Comparison of ENCODE assay signal across 16 cellular contexts in the genomic region with DNA sequence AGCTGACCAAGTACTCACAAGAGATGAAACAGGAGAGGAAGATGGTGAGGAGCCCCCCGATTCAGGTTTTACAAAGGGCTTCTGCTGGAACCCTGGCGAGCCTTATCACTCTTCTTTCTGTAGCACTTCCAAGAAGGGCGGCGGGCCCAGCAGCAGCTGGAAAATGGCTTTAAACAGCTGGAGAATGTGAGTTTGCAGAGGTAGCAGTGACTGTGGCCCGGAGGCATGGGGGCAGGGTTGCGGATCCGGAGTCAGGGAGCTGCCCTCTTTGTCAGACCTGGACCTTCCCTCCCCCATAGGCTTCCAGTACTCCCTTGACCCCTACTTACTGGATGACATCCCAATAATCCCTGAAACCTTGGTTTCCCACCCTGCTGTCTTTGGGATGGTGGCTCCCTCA. TPM values are rescaled to one million over a fixed set of nuclear protein-coding genes. Genes with fewer than 3 reads are reported as not detected.
DNase-seq lines count a peak whose midpoint lies in the region; ATAC-seq and TF ChIP-seq lines count a peak whose summit lies in the region.
"Had no signal": no experiment of that assay in that cellular context is flagged by ENCODE, and none has a peak within 500 bp of the region (broad histone marks: within the 10 kb centered on the region; RNA-seq: fewer than 3 reads in every experiment).

No MANE protein-coding gene starts in this region.

- H3K18ac ChIP-seq in mesendoderm (ENCODE audit: low read length) = no peak overlapping the region

- H3K36me3 ChIP-seq in HUES48 (ENCODE audit: control insufficient read depth, insufficient read depth, low read length) = peaks cover 55% of the 10 kb centered on the region
- H3K36me3 ChIP-seq in mesendoderm (ENCODE audit: control insufficient read depth, insufficient read depth, low read length) = peaks cover 23% of the 10 kb centered on the region
- H3K36me3 ChIP-seq in thoracic aorta = peaks cover 25% of the 10 kb centered on the region

- H3K9me3 ChIP-seq in HUES48 (ENCODE audit: control insufficient read depth, insufficient read depth, low read length) = no peaks in the 10 kb centered on the region; the same call in 1 of the 2 replicates
- no peaks in the 10 kb centered on the region for H3K9me3 ChIP-seq in thoracic aorta
- H3K9me3 ChIP-seq: adrenal gland, left lung had no signal

- peaks cover 60% of the 10 kb centered on the region for H3K4me1 Mint-ChIP-seq in brain

- H4K5ac ChIP-seq in mesendoderm (ENCODE audit: low read length) = no peak overlapping the region

- H4K8ac ChIP-seq in mesendoderm (ENCODE audit: low read depth, low read length) = no peak overlapping the region

- peaks cover 47% of the 10 kb centered on the region for H3K36me3 Mint-ChIP-seq in brain

- H3K79me1 ChIP-seq in mesendoderm (ENCODE audit: low read length) = peaks cover 14% of the 10 kb centered on the region

- peak overlapping the region in 4 of 5 experiments; percentile 34 to 63 (median 48) for H3K4me3 Mint-ChIP-seq in brain

- H2AK5ac ChIP-seq in mesendoderm (ENCODE audit: low read length) = no peak overlapping the region

- H3K4ac ChIP-seq in mesendoderm (ENCODE audit: low read depth, low read length) = no peak overlapping the region

- no peak overlapping the region for H3K4me3 ChIP-seq in HUES48 (ENCODE audit: low read depth, low read length)
- no peak overlapping the region for H3K4me3 ChIP-seq in mesendoderm (ENCODE audit: low read length)
- H3K4me3 ChIP-seq in thoracic aorta = no peak overlapping the region
- H3K4me3 ChIP-seq: adrenal gland, left lung had no signal

- H3K27ac Mint-ChIP-seq in brain = peak overlapping the region in 2 of 5 experiments; percentile 65 to 96

- H3K4me2 ChIP-seq in mesendoderm (ENCODE audit: low read length) = no peak overlapping the region

- H3K27me3 Mint-ChIP-seq in brain = no peaks in the 10 kb centered on the region
- H3K27me3 Mint-ChIP-seq: naive thymus-derived CD8-positive, alpha-beta T cell had no signal

- DNase-seq in mesendoderm (peak; percentile 51), thoracic aorta (ENCODE audit: low spot score) (no peak), NCI-H1105 treated with DMSO at 0.1 percent for 48 hours (lab: John Stamatoyannopoulos, UW) (no peak)
- DNase-seq: activated CD4-positive, alpha-beta T cell treated with anti-CD3 and anti-CD28 coated beads, Interleukin-2, amount 50 U/mL, for 1 hour; adrenal gland; cortex of kidney; naive thymus-derived CD8-positive, alpha-beta T cell; NCI-H1436 treated with DMSO at 0.1 percent for 48 hours; stimulated activated CD4-positive, alpha-beta T cell treated with anti-CD3 and anti-CD28 coated beads, Interleukin-4, amount 100 ng/mL, for 24 hours had no signal

- H2BK5ac ChIP-seq in mesendoderm (ENCODE audit: low read length) = no peak overlapping the region

- no peak overlapping the region for H2BK120ac ChIP-seq in mesendoderm (ENCODE audit: low read depth, low read length)

- peaks cover 35% of the 10 kb centered on the region for H3K79me2 ChIP-seq in mesendoderm (ENCODE audit: control insufficient read depth, insufficient read depth, low read length)

- no CpG with 5 or more reads among the region's 7 CpGs for WGBS in mesendoderm (ENCODE audit: extremely low coverage, insufficient coverage, low lambda C conversion rate)

- peak overlapping the region; percentile 53 for H3K56ac ChIP-seq in mesendoderm (ENCODE audit: low read length)

- TF ChIP-seq CTCF in brain (conservative IDR thresholded peaks at IDR 0.05) (no peak), thoracic aorta (IDR thresholded peaks at IDR 0.05) (no peak)

- H3K9ac ChIP-seq in HUES48 (ENCODE audit: low read depth, low read length) (no peak overlapping the region), mesendoderm (ENCODE audit: low read length) (peak overlapping the region; percentile 43)

- H3K4me1 ChIP-seq in HUES48 (ENCODE audit: control insufficient read depth, insufficient read depth, low read length) (peaks cover 33% of the 10 kb centered on the region), mesendoderm (ENCODE audit: control insufficient read depth, low read depth, low read length) (peaks cover 6% of the 10 kb centered on the region), thoracic aorta (ENCODE audit: control insufficient read depth in 1 of 2, low read depth in 2 of 2) (peaks cover 26 to 57% of the 10 kb centered on the region in 2 donors)

- peaks cover 0 to 3% (median 0%) of the 10 kb centered on the region in 5 experiments for H3K9me3 Mint-ChIP-seq in brain
- H3K9me3 Mint-ChIP-seq: naive thymus-derived CD8-positive, alpha-beta T cell had no signal

- peak overlapping the region; percentile 44 for H3K27ac ChIP-seq in HUES48 (ENCODE audit: low read depth, low read length)
- peak overlapping the region; percentile 40 for H3K27ac ChIP-seq in mesendoderm (ENCODE audit: low read depth, low read length)
- peak overlapping the region; percentile 81 to 84 for H3K27ac ChIP-seq in thoracic aorta

- H3K27me3 ChIP-seq in HUES48 (ENCODE audit: control insufficient read depth, insufficient read depth, low read length) (no peaks in the 10 kb centered on the region), mesendoderm (ENCODE audit: insufficient read depth, low read length, poor library complexity) (no peaks in the 10 kb centered on the region), thoracic aorta (replicated peaks; ENCODE audit: insufficient read depth) (no peaks in the 10 kb centered on the region)
- H3K27me3 ChIP-seq: adrenal gland had no signal

- TF ChIP-seq POLR2A in GM18505 (IDR thresholded peaks at IDR 0.05; ENCODE audit: borderline replicate concordance, extremely low read depth, insufficient read depth, insufficient read length) = no peak

- no peak overlapping the region for H2BK15ac ChIP-seq in mesendoderm (replicated peaks; ENCODE audit: low read depth)

- H3K23ac ChIP-seq in mesendoderm (ENCODE audit: low read length) = no peak overlapping the region

- no peak for ATAC-seq in thoracic aorta (ENCODE audit: insufficient number of reproducible peaks, low FRiP score, low read depth)
- ATAC-seq in GM21390 (IDR thresholded peaks at IDR 0.05; ENCODE audit: unreplicated experiment) = no peak
- ATAC-seq in GM18505 (IDR thresholded peaks at IDR 0.05; ENCODE audit: unreplicated experiment) = no peak
- ATAC-seq: left lung; naive thymus-derived CD8-positive, alpha-beta T cell; sciatic nerve had no signal

RNA-seq across cellular contexts. Expression of gene TRIP10, which starts 3.6 kb away (rescaled TPM):
- 24.1 TPM for polyA plus RNA-seq in brain (ENCODE audit: insufficient read depth, low read depth, low replicate concordance)
- polyA plus RNA-seq in mesendoderm (2013, experiment 1 of 2) = 135 TPM
- polyA plus RNA-seq in mesendoderm (2013, experiment 2 of 2) = 134 TPM
- total RNA-seq in thoracic aorta = 100 to 1,000 TPM in 1 of 2 donors, 10 to 100 TPM in 1; 98.2 to 105 TPM

RNA-seq across cellular contexts. Expression of gene GPR108, which starts 5.7 kb away (rescaled TPM):
- polyA plus RNA-seq in brain (ENCODE audit: insufficient read depth, low read depth, low replicate concordance) = 80.8 TPM
- polyA plus RNA-seq in mesendoderm (2013, experiment 1 of 2) = 41.2 TPM
- 40.0 TPM for polyA plus RNA-seq in mesendoderm (2013, experiment 2 of 2)
- 10 to 100 TPM; 32.2 to 84.2 TPM for total RNA-seq in thoracic aorta

RNA-seq across cellular contexts. Expression of gene C3, which starts 22.6 kb away (rescaled TPM):
- 85.0 TPM for polyA plus RNA-seq in brain (ENCODE audit: insufficient read depth, low read depth, low replicate concordance)
- polyA plus RNA-seq in mesendoderm (2013, experiment 1 of 2) = 5.4 TPM
- 4.8 TPM for polyA plus RNA-seq in mesendoderm (2013, experiment 2 of 2)
- total RNA-seq in thoracic aorta = 100 to 1,000 TPM; 277 to 754 TPM
- total RNA-seq: SK-MEL-5 had no signal
- polyA plus RNA-seq: naive thymus-derived CD8-positive, alpha-beta T cell had no signal

RNA-seq across cellular contexts. Expression of gene SH2D3A, which starts 24.2 kb away (rescaled TPM):
- not detected for polyA plus RNA-seq in brain (ENCODE audit: insufficient read depth, low read depth, low replicate concordance)
- polyA plus RNA-seq in mesendoderm (2013, experiment 1 of 2) = 39.0 TPM
- polyA plus RNA-seq in mesendoderm (2013, experiment 2 of 2) = 41.0 TPM
- 1 to 10 TPM in 1 of 2 donors, under 1 TPM in 1; 0.68 to 7.1 TPM for total RNA-seq in thoracic aorta

RNA-seq across cellular contexts. Expression of gene VAV1, which starts 29.4 kb away (rescaled TPM):
- 0.66 TPM for polyA plus RNA-seq in brain (ENCODE audit: insufficient read depth, low read depth, low replicate concordance)
- 1.0 TPM for polyA plus RNA-seq in mesendoderm (2013, experiment 1 of 2)
- 0.92 TPM for polyA plus RNA-seq in mesendoderm (2013, experiment 2 of 2)
- 10 to 100 TPM in 1 of 2 donors, 1 to 10 TPM in 1; 7.6 to 12.2 TPM for total RNA-seq in thoracic aorta
- total RNA-seq: SK-MEL-5 had no signal
